ENCODE assay signal across 8 cellular contexts in the genomic region with DNA sequence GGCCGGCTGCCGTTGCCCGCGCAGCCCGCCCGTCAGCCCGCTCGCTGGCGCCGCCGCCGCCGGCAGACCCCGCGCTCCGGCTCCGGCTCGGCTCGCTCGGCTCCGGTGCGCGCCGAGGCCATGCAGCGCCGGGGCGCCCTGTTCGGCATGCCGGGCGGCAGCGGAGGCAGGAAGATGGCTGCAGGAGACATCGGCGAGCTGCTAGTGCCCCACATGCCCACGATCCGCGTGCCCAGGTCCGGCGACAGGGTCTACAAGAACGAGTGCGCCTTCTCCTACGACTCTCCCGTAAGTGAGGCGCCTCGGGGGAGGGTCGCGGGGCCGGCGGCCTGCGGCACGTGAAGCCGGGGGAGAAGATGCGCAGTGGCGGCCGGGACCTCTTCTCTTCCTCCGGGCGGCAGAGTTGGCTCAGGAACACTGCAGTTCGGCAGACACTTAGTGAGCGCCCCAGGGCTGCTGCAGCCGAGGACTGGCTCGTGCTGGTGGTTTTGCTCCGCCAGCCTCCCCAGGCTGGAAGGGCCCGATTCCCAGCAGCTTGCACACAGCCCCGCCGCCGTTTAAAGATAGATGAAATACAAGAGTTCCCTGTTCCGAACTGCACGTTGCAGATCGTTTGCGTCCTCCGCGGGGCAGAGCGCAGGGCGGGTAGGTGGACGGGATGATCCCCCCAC.
A peak's percentile ranks its signal among the peaks of the same experiment; 100 is the strongest.
DNase-seq lines count a peak whose midpoint lies in the region; ATAC-seq and TF ChIP-seq lines count a peak whose summit lies in the region.

No MANE protein-coding gene starts in this region.

- DNase-seq in AG09309 (ENCODE audit: low read depth), result peak; percentile 52
- DNase-seq in NCI-H2196 (lab: John Stamatoyannopoulos, UW; ENCODE audit: unreplicated experiment), result peak; percentile 63
- peak; percentile 78 for DNase-seq in cerebellar cortex (ENCODE audit: low spot score)
- DNase-seq in kidney glomerular epithelial cell (lab: John Stamatoyannopoulos, UW), result peak; percentile 53
- peak; percentile 38 to 52 for DNase-seq in stimulated activated CD4-positive, alpha-beta T cell treated with anti-CD3 and anti-CD28 coated beads, Interleukin-15, amount 100 ng/mL, for 48 hours (ENCODE audit: low read depth in 2 of 2)

- ATAC-seq in GM18868 (IDR thresholded peaks at IDR 0.05; ENCODE audit: unreplicated experiment) (peak; percentile 55), HG03097 (IDR thresholded peaks at IDR 0.05; ENCODE audit: low FRiP score, unreplicated experiment) (peak; percentile 57)
- peak; percentile 62 to 71 for ATAC-seq in activated CD4-positive, CD25-positive, alpha-beta regulatory T cell treated with anti-CD3 and anti-CD28 coated beads, Interleukin-2, amount 50 U/mL, for 24 hours

- TF ChIP-seq CTCF in AG09309 (IDR thresholded peaks at IDR 0.05; ENCODE audit: control insufficient read depth, insufficient read depth, low read depth, low read length, missing control alignments), result peak; percentile 1

- peak overlapping the region; percentile 97 for H3K4me3 ChIP-seq in AG09309 (ENCODE audit: control insufficient read depth, low read depth, low read length)

Comparison
In these comparisons a context has a peak if more than half of its experiments do, and no peak if none do; other contexts are left out.
1. Peak in every context shown above with its lines: DNase-seq, ATAC-seq and H3K4me3 ChIP-seq.